In the genomic region with DNA sequence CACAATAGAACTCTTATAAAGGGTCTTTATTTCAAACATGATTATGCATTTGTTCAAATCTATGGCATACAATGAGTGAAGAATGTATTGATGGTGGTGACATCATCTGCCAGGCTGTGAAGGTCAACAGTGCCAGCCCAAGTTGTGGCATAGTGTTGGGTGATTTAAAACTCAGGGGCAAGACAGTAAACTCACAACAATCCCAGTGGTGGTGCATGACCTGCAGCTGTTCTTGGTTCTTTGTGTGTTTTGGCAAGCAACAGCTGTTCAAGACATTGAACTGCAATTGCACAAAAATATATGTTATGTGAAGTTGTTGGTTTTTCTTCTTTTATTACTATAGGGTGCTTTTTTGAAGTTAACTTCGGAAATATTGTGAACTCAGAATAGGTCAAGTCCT, we compare ENCODE assay signal across 18 cellular contexts.
DNase-seq lines count a peak whose midpoint lies in the region; ATAC-seq and TF ChIP-seq lines count a peak whose summit lies in the region.
"Had no signal": no experiment of that assay in that cellular context is flagged by ENCODE, and none has a peak within 500 bp of the region (broad histone marks: within the 10 kb centered on the region; RNA-seq: fewer than 3 reads in every experiment).

No MANE protein-coding gene starts in this region.

- no peak for TF ChIP-seq CTCF in nephron (IDR thresholded peaks at IDR 0.05; ENCODE audit: unreplicated experiment in 3 of 3)

- H3K27ac Mint-ChIP-seq in nephron = peak overlapping the region; percentile 2 to 28 (median 21)
- H3K27ac Mint-ChIP-seq: B cell; CD4-positive, CD25-positive, alpha-beta regulatory T cell; CD8-positive, alpha-beta T cell; HFFc6 had no signal

- H3K4me1 Mint-ChIP-seq in nephron = peaks cover 61% of the 10 kb centered on the region
- H3K4me1 Mint-ChIP-seq: B cell; CD4-positive, CD25-positive, alpha-beta regulatory T cell had no signal

- no peaks in the 10 kb centered on the region for H3K36me3 Mint-ChIP-seq in nephron (ENCODE audit: low read depth)
- H3K36me3 Mint-ChIP-seq: CD4-positive, CD25-positive, alpha-beta regulatory T cell; CD8-positive, alpha-beta T cell had no signal

- H3K27me3 Mint-ChIP-seq in nephron (ENCODE audit: low read depth) = no peaks in the 10 kb centered on the region
- H3K27me3 Mint-ChIP-seq: CD4-positive, CD25-positive, alpha-beta regulatory T cell had no signal

- DNase-seq in LHCN-M2 (ENCODE audit: low read depth) = peak; percentile 83
- DNase-seq in NCI-H69 (lab: John Stamatoyannopoulos, UW) = peak; percentile 79
- peak; percentile 12 for DNase-seq in dermis blood vessel endothelial cell
- no peak for DNase-seq in DMS79 (lab: John Stamatoyannopoulos, UW)
- no peak for DNase-seq in iPS-NIHi7 (ENCODE audit: extremely low spot score)
- DNase-seq: Caco-2; CD4-positive, CD25-positive, alpha-beta regulatory T cell; CD8-positive, alpha-beta T cell; DMS153; EL; GDM1; GOT3; HFFc6 had no signal

- no peak for ATAC-seq in HG02642 (IDR thresholded peaks at IDR 0.05; ENCODE audit: poor library complexity, unreplicated experiment)
- ATAC-seq in GM21447 (IDR thresholded peaks at IDR 0.05; ENCODE audit: unreplicated experiment) = no peak
- ATAC-seq: CD8-positive, alpha-beta T cell; GM12878 had no signal

- H3K9me3 Mint-ChIP-seq in nephron = no peaks in the 10 kb centered on the region
- H3K9me3 Mint-ChIP-seq: CD8-positive, alpha-beta T cell; HFFc6 had no signal

- no peak overlapping the region for H3K4me3 Mint-ChIP-seq in nephron
- H3K4me3 Mint-ChIP-seq: B cell; CD4-positive, CD25-positive, alpha-beta regulatory T cell; CD8-positive, alpha-beta T cell; HFFc6 had no signal

Comparison
In these comparisons a context has a peak if more than half of its experiments do, and no peak if none do; other contexts are left out.
1. DNase-seq: peak in LHCN-M2 (single experiment), NCI-H69 (single experiment) and dermis blood vessel endothelial cell (single experiment); none in DMS79 (single experiment) and iPS-NIHi7 (single experiment).